ENCODE assay signal across 12 cellular contexts in genomic region chr1:40395211-40396175, GRCh38. TPM values are rescaled to one million over a fixed set of nuclear protein-coding genes. Genes with fewer than 3 reads are reported as not detected.
DNase-seq lines count a peak whose midpoint lies in the region; ATAC-seq and TF ChIP-seq lines count a peak whose summit lies in the region.
"Had no signal": no experiment of that assay in that cellular context is flagged by ENCODE, and none has a peak within 500 bp of the region (broad histone marks: within the 10 kb centered on the region; RNA-seq: fewer than 3 reads in every experiment).

No MANE protein-coding gene starts in this region.

- POLR2A ChIA-PET in PC-3 (lab: Charles Lee; ENCODE audit: unreplicated experiment), result no interaction called here

- no peak for TF ChIP-seq CTCF in PC-3 (conservative IDR thresholded peaks at IDR 0.05; ENCODE audit: low read depth, low read length)

- H3K4me3 Mint-ChIP-seq in activated T-helper 2 cell treated with anti-CD3 and anti-CD28 coated beads, Interferon-gamma antibody, Interleukin-2, Interleukin-4, amounts not matched to agents 10 μg/mL and 5 μg/mL and 100 μg/mL, durations not matched to agents 14 hours and 24 hours and 36 hours (ENCODE audit: low read depth), result no peak overlapping the region
- peak overlapping the region; percentile 59 for H3K4me3 Mint-ChIP-seq in stimulated activated effector memory CD8-positive, alpha-beta T cell treated with anti-CD3 and anti-CD28 coated beads, Interleukin-12 subunit alpha, Interleukin-12 subunit beta, amount 100 ng/mL, for 72 hours

- ATAC-seq in left colon (peak; percentile 78), PC-3 (no peak)
- ATAC-seq in stimulated activated effector memory CD8-positive, alpha-beta T cell treated with anti-CD3 and anti-CD28 coated beads, Interleukin-12 subunit alpha, Interleukin-12 subunit beta, amount 100 ng/mL, for 72 hours, result no peak

- H3K9ac ChIP-seq in PC-3 (ENCODE audit: low read length), result no peak overlapping the region

- no peaks in the 10 kb centered on the region for H3K9me2 ChIP-seq in PC-3 (replicated peaks; ENCODE audit: low read length)

- H2AFZ ChIP-seq in PC-3 (ENCODE audit: low read length), result no peak overlapping the region

- peaks cover 98% of the 10 kb centered on the region for H3K79me2 ChIP-seq in PC-3 (ENCODE audit: low read length)

- H3K4me2 ChIP-seq in PC-3 (ENCODE audit: low read length), result no peak overlapping the region

- H3K4me1 ChIP-seq in PC-3 (ENCODE audit: insufficient read depth, low read length), result peaks cover 12% of the 10 kb centered on the region; the same call in 1 of the 2 replicates

- H3K4me3 ChIP-seq in PC-3 (ENCODE audit: low read length), result no peak overlapping the region

- DNase-seq in HuH-7 (ENCODE audit: low spot score) (peak; percentile 34), left colon (no peak), HPDE6-E6E7 (ENCODE audit: extremely low spot score) (no peak), PC-3 (no peak), medulla oblongata (ENCODE audit: extremely low spot score) (no peak)
- no peak for DNase-seq in activated T-helper 2 cell treated with anti-CD3 and anti-CD28 coated beads, Interferon-gamma antibody, Interleukin-2, Interleukin-4, amounts not matched to agents 10 μg/mL and 5 μg/mL and 100 μg/mL, durations not matched to agents 14 hours and 24 hours and 36 hours (ENCODE audit: low spot score)
- DNase-seq in stimulated activated effector memory CD8-positive, alpha-beta T cell treated with anti-CD3 and anti-CD28 coated beads, Interleukin-12 subunit alpha, Interleukin-12 subunit beta, amount 100 ng/mL, for 72 hours (ENCODE audit: low spot score in 2 of 2), result no peak
- DNase-seq: activated CD4-positive, CD25-positive, alpha-beta regulatory T cell treated with anti-CD3 and anti-CD28 coated beads, Interleukin-2, amount 50 U/mL, for 72 hours; erythroblast; NCI-H1092; NCI-H510A; SHP77 treated with DMSO at 0.1 percent for 48 hours had no signal

- no TSS peak for BruUV-seq in PC-3 (replicated peaks; lab: Mats Ljungman, UMichigan)

- H3K4me1 Mint-ChIP-seq in activated T-helper 2 cell treated with anti-CD3 and anti-CD28 coated beads, Interferon-gamma antibody, Interleukin-2, Interleukin-4, amounts not matched to agents 10 μg/mL and 5 μg/mL and 100 μg/mL, durations not matched to agents 14 hours and 24 hours and 36 hours (ENCODE audit: low read depth), result peaks cover 80% of the 10 kb centered on the region
- H3K4me1 Mint-ChIP-seq in stimulated activated effector memory CD8-positive, alpha-beta T cell treated with anti-CD3 and anti-CD28 coated beads, Interleukin-12 subunit alpha, Interleukin-12 subunit beta, amount 100 ng/mL, for 72 hours, result peaks cover 60% of the 10 kb centered on the region

- no peaks in the 10 kb centered on the region for H3K9me3 ChIP-seq in PC-3 (ENCODE audit: low read length)

- peaks cover 69% of the 10 kb centered on the region for H3K36me3 Mint-ChIP-seq in activated T-helper 2 cell treated with anti-CD3 and anti-CD28 coated beads, Interferon-gamma antibody, Interleukin-2, Interleukin-4, amounts not matched to agents 10 μg/mL and 5 μg/mL and 100 μg/mL, durations not matched to agents 14 hours and 24 hours and 36 hours (ENCODE audit: low read depth)
- peaks cover 91% of the 10 kb centered on the region for H3K36me3 Mint-ChIP-seq in stimulated activated effector memory CD8-positive, alpha-beta T cell treated with anti-CD3 and anti-CD28 coated beads, Interleukin-12 subunit alpha, Interleukin-12 subunit beta, amount 100 ng/mL, for 72 hours

- CTCF ChIA-PET in PC-3 (lab: Charles Lee), result no interaction called here

- intact Hi-C loops in activated T-helper 2 cell treated with anti-CD3 and anti-CD28 coated beads, Interferon-gamma antibody, Interleukin-2, Interleukin-4, amounts not matched to agents 10 μg/mL and 5 μg/mL and 100 μg/mL, durations not matched to agents 14 hours and 24 hours and 36 hours (cut with micrococcal nuclease), result loop anchor here (2.0 kb wide), 1 partner anchor 15 kb away; no protein-coding TSS in a partner anchor
- intact Hi-C loops in left colon (cut with DNase I, micrococcal nuclease) (no loop called here), PC-3 (cut with micrococcal nuclease) (no loop called here)

- H4K20me1 ChIP-seq in PC-3 (ENCODE audit: low read length), result no peaks in the 10 kb centered on the region; the same call in 1 of the 2 replicates

- H3K27ac Mint-ChIP-seq in activated T-helper 2 cell treated with anti-CD3 and anti-CD28 coated beads, Interferon-gamma antibody, Interleukin-2, Interleukin-4, amounts not matched to agents 10 μg/mL and 5 μg/mL and 100 μg/mL, durations not matched to agents 14 hours and 24 hours and 36 hours, result peak overlapping the region; percentile 84
- H3K27ac Mint-ChIP-seq in stimulated activated effector memory CD8-positive, alpha-beta T cell treated with anti-CD3 and anti-CD28 coated beads, Interleukin-12 subunit alpha, Interleukin-12 subunit beta, amount 100 ng/mL, for 72 hours, result peak overlapping the region; percentile 89

- no peaks in the 10 kb centered on the region for H3K36me3 ChIP-seq in PC-3 (ENCODE audit: low read depth, low read length)

- H3K27ac ChIP-seq in PC-3 (ENCODE audit: low read length), result no peak overlapping the region

- H3K27me3 Mint-ChIP-seq in activated T-helper 2 cell treated with anti-CD3 and anti-CD28 coated beads, Interferon-gamma antibody, Interleukin-2, Interleukin-4, amounts not matched to agents 10 μg/mL and 5 μg/mL and 100 μg/mL, durations not matched to agents 14 hours and 24 hours and 36 hours (ENCODE audit: low read depth), result no peaks in the 10 kb centered on the region

- H3K9me3 Mint-ChIP-seq in activated T-helper 2 cell treated with anti-CD3 and anti-CD28 coated beads, Interferon-gamma antibody, Interleukin-2, Interleukin-4, amounts not matched to agents 10 μg/mL and 5 μg/mL and 100 μg/mL, durations not matched to agents 14 hours and 24 hours and 36 hours, result peaks cover 3% of the 10 kb centered on the region
- H3K9me3 Mint-ChIP-seq in stimulated activated effector memory CD8-positive, alpha-beta T cell treated with anti-CD3 and anti-CD28 coated beads, Interleukin-12 subunit alpha, Interleukin-12 subunit beta, amount 100 ng/mL, for 72 hours, result no peaks in the 10 kb centered on the region

- no peaks in the 10 kb centered on the region for H3F3A ChIP-seq in PC-3 (ENCODE audit: low read length, unreplicated experiment)

- H3K27me3 ChIP-seq in PC-3 (ENCODE audit: low read length), result no peaks in the 10 kb centered on the region

RNA-seq across cellular contexts. Expression of gene SMAP2, which starts 22.0 kb away (rescaled TPM):
- total RNA-seq in activated T-helper 2 cell treated with anti-CD3 and anti-CD28 coated beads, Interferon-gamma antibody, Interleukin-2, Interleukin-4, amounts not matched to agents 10 μg/mL and 5 μg/mL and 100 μg/mL, durations not matched to agents 14 hours and 24 hours and 36 hours, result 185 and 186 TPM in 2 replicates
- total RNA-seq in left colon (10 to 100 TPM; 23.9 to 27.2 TPM), PC-3 (2014; rRNA removed) (48.1 and 51.0 TPM in 2 replicates)

RNA-seq across cellular contexts. Expression of gene ZFP69B, which starts 54.8 kb away (rescaled TPM):
- total RNA-seq in activated T-helper 2 cell treated with anti-CD3 and anti-CD28 coated beads, Interferon-gamma antibody, Interleukin-2, Interleukin-4, amounts not matched to agents 10 μg/mL and 5 μg/mL and 100 μg/mL, durations not matched to agents 14 hours and 24 hours and 36 hours, result 4.7 and 5.4 TPM in 2 replicates
- total RNA-seq in left colon (1 to 10 TPM in 1 of 2 donors, under 1 TPM in 1; 0.98 to 1.5 TPM), PC-3 (2014; rRNA removed) (2.5 and 3.0 TPM in 2 replicates)
